ENCODE assay signal across 19 cellular contexts in genomic region chr4:89868261-89868660, GRCh38.
"Had no signal": no experiment of that assay in that cellular context is flagged by ENCODE, and none has a peak within 500 bp of the region (broad histone marks: within the 10 kb centered on the region; RNA-seq: fewer than 3 reads in every experiment).

No MANE protein-coding gene starts in this region.

- H3K4me3 ChIP-seq: coronary artery, dorsolateral prefrontal cortex, esophagus muscularis mucosa, gastrocnemius medialis, heart right ventricle, left lung, lower lobe of right lung, mucosa of descending colon had no signal

- FAIRE-seq: endothelial cell of umbilical vein, keratinocyte had no signal

- DNase-seq: dorsolateral prefrontal cortex; effector CD4-positive, alpha-beta T cell; effector memory CD4-positive, alpha-beta T cell; foreskin melanocyte; gastrocnemius medialis; glutamatergic neuron; head of caudate nucleus; heart right ventricle; left cardiac atrium; left lung; left ventricle myocardium superior; lower lobe of right lung; mucosa of descending colon; naive B cell; naive thymus-derived CD8-positive, alpha-beta T cell had no signal

- ATAC-seq: gastrocnemius medialis; heart right ventricle; left lung; left ventricle myocardium superior; lower lobe of right lung; mucosa of descending colon; naive thymus-derived CD8-positive, alpha-beta T cell had no signal
